In the genomic region with DNA sequence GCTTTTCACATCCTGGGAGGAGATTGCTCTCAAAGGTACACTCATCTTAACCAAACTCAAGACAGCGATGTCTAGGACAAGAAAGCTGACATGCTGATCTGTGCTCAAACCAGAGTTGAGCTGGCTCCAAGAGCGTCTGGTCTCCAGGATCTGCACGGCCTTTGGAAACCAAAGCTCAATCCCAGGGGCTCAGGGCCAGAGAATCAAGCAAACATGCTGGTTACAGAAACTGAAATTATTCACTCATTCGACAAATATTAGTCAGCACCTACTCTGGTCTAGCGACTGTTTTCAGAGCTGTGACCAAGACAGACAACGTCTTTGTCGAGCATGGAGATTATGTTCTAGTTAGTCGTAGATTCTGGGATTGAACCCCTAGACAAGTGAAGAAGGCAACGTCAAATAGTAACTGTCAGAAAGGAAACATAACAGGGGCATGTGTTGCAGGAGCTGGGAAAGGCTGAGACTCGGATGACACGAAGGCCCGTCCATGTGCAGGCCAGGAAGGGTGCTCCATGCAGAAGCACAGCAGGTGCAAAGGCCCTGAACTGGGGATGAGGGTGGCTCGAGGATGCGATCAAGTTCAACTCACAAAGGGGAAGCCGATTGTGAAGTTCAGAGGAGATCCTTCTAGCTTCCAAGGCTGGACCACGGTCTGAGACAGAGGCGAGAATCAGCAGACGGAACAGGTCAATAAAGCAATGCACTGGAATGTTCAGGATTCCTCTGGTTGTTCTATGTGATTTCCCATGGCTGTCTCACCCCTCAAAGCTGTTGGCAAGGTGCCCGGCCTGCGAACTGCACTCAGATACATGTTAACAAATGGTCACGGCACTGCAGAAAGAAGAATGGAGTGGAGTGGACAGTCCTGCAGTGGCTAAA, we compare ENCODE assay signal across 22 cellular contexts. TPM values are rescaled to one million over a fixed set of nuclear protein-coding genes. Genes with fewer than 3 reads are reported as not detected.
DNase-seq lines count a peak whose midpoint lies in the region; ATAC-seq, FAIRE-seq and TF ChIP-seq lines count a peak whose summit lies in the region.
"Had no signal": no experiment of that assay in that cellular context is flagged by ENCODE, and none has a peak within 500 bp of the region (broad histone marks: within the 10 kb centered on the region; RNA-seq: fewer than 3 reads in every experiment).

No MANE protein-coding gene starts in this region.

- H3K36me3 Mint-ChIP-seq in activated T-helper 17 cell treated with anti-CD3 and anti-CD28 coated beads, Interleukin-2, amount 50 U/mL, for 72 hours (ENCODE audit: low read depth), result no peaks in the 10 kb centered on the region
- H3K36me3 Mint-ChIP-seq in activated naive CD8-positive, alpha-beta T cell treated with anti-CD3 and anti-CD28 coated beads, Interleukin-2, amount 50 U/mL, for 24 hours (ENCODE audit: low read depth), result no peaks in the 10 kb centered on the region
- H3K36me3 Mint-ChIP-seq: activated CD8-positive, alpha-beta memory T cell treated with anti-CD3 and anti-CD28 coated beads, Interleukin-2, amount 10 ng/mL, durations not matched to agents 7 days and 5 days; activated naive CD4-positive, alpha-beta T cell treated with anti-CD3 and anti-CD28 coated beads, Interleukin-2, amount 50 U/mL, for 72 hours; CD14-positive monocyte; naive thymus-derived CD4-positive, alpha-beta T cell; stimulated activated memory B cell treated with anti-CD40 and anti-IgM and Interleukin-4, amounts not matched to agents 10 μg/mL and 1 μg/mL and 100 μg/mL, for 72 hours had no signal

- peaks cover 3 to 21% of the 10 kb centered on the region in 2 donors for H3K4me1 ChIP-seq in kidney (ENCODE audit: control insufficient read depth in 1 of 2, insufficient read depth in 1 of 2, low read depth in 1 of 2, low read length in 2 of 2)
- peaks cover 7 to 47% (median 40%) of the 10 kb centered on the region in 5 donors for H3K4me1 ChIP-seq in subcutaneous abdominal adipose tissue (ENCODE audit: control insufficient read depth in 5 of 5, insufficient read depth in 5 of 5, low read length in 5 of 5)
- H3K4me1 ChIP-seq in esophagus muscularis mucosa, result peaks cover 0 to 33% (median 13%) of the 10 kb centered on the region in 4 donors
- H3K4me1 ChIP-seq: heart left ventricle had no signal

- H3K9ac ChIP-seq in kidney (ENCODE audit: low read length in 2 of 2), result no peak overlapping the region
- H3K9ac ChIP-seq in subcutaneous abdominal adipose tissue (ENCODE audit: low read length in 5 of 5), result no peak overlapping the region

- H3K4me1 Mint-ChIP-seq in activated T-helper 17 cell treated with anti-CD3 and anti-CD28 coated beads, Interleukin-2, amount 50 U/mL, for 72 hours, result no peaks in the 10 kb centered on the region
- peaks cover 25% of the 10 kb centered on the region for H3K4me1 Mint-ChIP-seq in activated naive CD8-positive, alpha-beta T cell treated with anti-CD3 and anti-CD28 coated beads, Interleukin-2, amount 50 U/mL, for 24 hours
- H3K4me1 Mint-ChIP-seq: activated CD8-positive, alpha-beta memory T cell treated with anti-CD3 and anti-CD28 coated beads, Interleukin-2, amount 10 ng/mL, durations not matched to agents 7 days and 5 days; CD14-positive monocyte; stimulated activated memory B cell treated with anti-CD40 and anti-IgM and Interleukin-4, amounts not matched to agents 10 μg/mL and 1 μg/mL and 100 μg/mL, for 72 hours had no signal

- H3K27ac Mint-ChIP-seq in activated T-helper 17 cell treated with anti-CD3 and anti-CD28 coated beads, Interleukin-2, amount 50 U/mL, for 72 hours, result no peak overlapping the region
- H3K27ac Mint-ChIP-seq in activated naive CD8-positive, alpha-beta T cell treated with anti-CD3 and anti-CD28 coated beads, Interleukin-2, amount 50 U/mL, for 24 hours, result no peak overlapping the region
- H3K27ac Mint-ChIP-seq: activated CD8-positive, alpha-beta memory T cell treated with anti-CD3 and anti-CD28 coated beads, Interleukin-2, amount 10 ng/mL, durations not matched to agents 7 days and 5 days; activated naive CD4-positive, alpha-beta T cell treated with anti-CD3 and anti-CD28 coated beads, Interleukin-2, amount 50 U/mL, for 72 hours; CD14-positive monocyte; naive thymus-derived CD4-positive, alpha-beta T cell; stimulated activated memory B cell treated with anti-CD40 and anti-IgM and Interleukin-4, amounts not matched to agents 10 μg/mL and 1 μg/mL and 100 μg/mL, for 72 hours; T-helper 2 cell treated with Interferon-gamma antibody and Interleukin-4, amounts not matched to agents 5 μg/mL and 100 μg/mL, for 36 hours had no signal

- H3K4me3 Mint-ChIP-seq in activated T-helper 17 cell treated with anti-CD3 and anti-CD28 coated beads, Interleukin-2, amount 50 U/mL, for 72 hours, result no peak overlapping the region
- H3K4me3 Mint-ChIP-seq in activated naive CD8-positive, alpha-beta T cell treated with anti-CD3 and anti-CD28 coated beads, Interleukin-2, amount 50 U/mL, for 24 hours, result no peak overlapping the region
- H3K4me3 Mint-ChIP-seq: activated CD8-positive, alpha-beta memory T cell treated with anti-CD3 and anti-CD28 coated beads, Interleukin-2, amount 10 ng/mL, durations not matched to agents 7 days and 5 days; CD14-positive monocyte; naive thymus-derived CD4-positive, alpha-beta T cell; stimulated activated memory B cell treated with anti-CD40 and anti-IgM and Interleukin-4, amounts not matched to agents 10 μg/mL and 1 μg/mL and 100 μg/mL, for 72 hours; T-helper 2 cell treated with Interferon-gamma antibody and Interleukin-4, amounts not matched to agents 5 μg/mL and 100 μg/mL, for 36 hours had no signal

- peak; percentile 90 for FAIRE-seq in HTR-8/SVneo (lab: Jason Lieb, UNC)
- FAIRE-seq in kidney (lab: Jason Lieb, UNC), result no peak

- H3K36me3 ChIP-seq in kidney (ENCODE audit: control insufficient read depth in 1 of 2, insufficient read depth in 2 of 2, low read length in 2 of 2), result no peaks in the 10 kb centered on the region
- H3K36me3 ChIP-seq in subcutaneous abdominal adipose tissue (ENCODE audit: control insufficient read depth in 5 of 5, insufficient read depth in 5 of 5, low read length in 5 of 5), result no peaks in the 10 kb centered on the region
- H3K36me3 ChIP-seq in esophagus muscularis mucosa, result no peaks in the 10 kb centered on the region
- H3K36me3 ChIP-seq: heart left ventricle, thoracic aorta had no signal

- H3K4me3 ChIP-seq in kidney (ENCODE audit: low read length in 2 of 2) (no peak overlapping the region), subcutaneous abdominal adipose tissue (ENCODE audit: low read depth in 1 of 5, low read length in 5 of 5) (no peak overlapping the region), esophagus muscularis mucosa (no peak overlapping the region)
- H3K4me3 ChIP-seq: heart left ventricle, thoracic aorta had no signal

- DNase-seq in HTR-8/SVneo (ENCODE audit: insufficient read length, low spot score), result no peak
- DNase-seq in kidney, result peak; percentile 85
- DNase-seq in activated naive CD8-positive, alpha-beta T cell treated with anti-CD3 and anti-CD28 coated beads, Interleukin-2, amount 50 U/mL, for 24 hours, result no peak
- no peak for DNase-seq in esophagus muscularis mucosa (ENCODE audit: extremely low spot score)
- DNase-seq in germinal center (ENCODE audit: low spot score), result no peak
- DNase-seq: activated CD4-positive, alpha-beta T cell treated with anti-CD3 and anti-CD28 coated beads, Interleukin-2, amount 50 U/mL, for 1 hour; activated CD8-positive, alpha-beta memory T cell treated with anti-CD3 and anti-CD28 coated beads, Interleukin-2, amount 10 ng/mL, durations not matched to agents 7 days and 5 days; aorta; cerebellar nuclear complex; heart left ventricle; naive thymus-derived CD4-positive, alpha-beta T cell; NCI-H1417; NCI-H2081 treated with DMSO at 0.1 percent for 48 hours had no signal

- H3K9me3 ChIP-seq in kidney (ENCODE audit: control insufficient read depth in 1 of 2, low read length in 2 of 2) (no peaks in the 10 kb centered on the region), subcutaneous abdominal adipose tissue (ENCODE audit: control insufficient read depth in 5 of 5, low read length in 5 of 5) (no peaks in the 10 kb centered on the region), esophagus muscularis mucosa (no peaks in the 10 kb centered on the region)
- H3K9me3 ChIP-seq: heart left ventricle, thoracic aorta had no signal

- H3K27me3 ChIP-seq in subcutaneous abdominal adipose tissue (ENCODE audit: control insufficient read depth in 5 of 5, insufficient read depth in 4 of 5, low read length in 5 of 5) (no peaks in the 10 kb centered on the region), esophagus muscularis mucosa (peaks cover 0 to 7% (median 3%) of the 10 kb centered on the region in 4 donors)

- TF ChIP-seq EP300 in esophagus muscularis mucosa (IDR thresholded peaks at IDR 0.05), result no peak

- ATAC-seq in activated T-helper 17 cell treated with anti-CD3 and anti-CD28 coated beads, Interleukin-2, amount 50 U/mL, for 72 hours (replicated peaks), result peak; percentile 7
- ATAC-seq in activated naive CD8-positive, alpha-beta T cell treated with anti-CD3 and anti-CD28 coated beads, Interleukin-2, amount 50 U/mL, for 24 hours, result no peak
- ATAC-seq: activated CD8-positive, alpha-beta memory T cell treated with anti-CD3 and anti-CD28 coated beads, Interleukin-2, amount 10 ng/mL, durations not matched to agents 7 days and 5 days; heart left ventricle; naive thymus-derived CD4-positive, alpha-beta T cell; stimulated activated memory B cell treated with anti-CD40 and anti-IgM and Interleukin-4, amounts not matched to agents 10 μg/mL and 1 μg/mL and 100 μg/mL, for 72 hours had no signal

- H3K27ac ChIP-seq in kidney (ENCODE audit: low read depth in 2 of 2, low read length in 2 of 2), result no peak overlapping the region
- peak overlapping the region; percentile 18 for H3K27ac ChIP-seq in subcutaneous abdominal adipose tissue (ENCODE audit: low read depth, low read length)
- H3K27ac ChIP-seq in esophagus muscularis mucosa (replicated peaks in 1 of 4), result no peak overlapping the region
- H3K27ac ChIP-seq: heart left ventricle, thoracic aorta had no signal

- intact Hi-C loops in kidney (cut with DNase I) (no loop called here), esophagus muscularis mucosa (cut with DNase I) (no loop called here)

- TF ChIP-seq CTCF in kidney (IDR thresholded peaks at IDR 0.05; ENCODE audit: borderline replicate concordance, extremely low read depth, insufficient read depth) (no peak), esophagus muscularis mucosa (IDR thresholded peaks at IDR 0.05) (no peak)

- peaks cover 15% of the 10 kb centered on the region for H3K27me3 Mint-ChIP-seq in activated T-helper 17 cell treated with anti-CD3 and anti-CD28 coated beads, Interleukin-2, amount 50 U/mL, for 72 hours
- H3K27me3 Mint-ChIP-seq in activated naive CD8-positive, alpha-beta T cell treated with anti-CD3 and anti-CD28 coated beads, Interleukin-2, amount 50 U/mL, for 24 hours, result peaks cover 3% of the 10 kb centered on the region

- WGBS in esophagus muscularis mucosa, result 79% methylated on average over 21 of the region's 21 CpGs

- H3K9me3 Mint-ChIP-seq in activated T-helper 17 cell treated with anti-CD3 and anti-CD28 coated beads, Interleukin-2, amount 50 U/mL, for 72 hours, result no peaks in the 10 kb centered on the region
- H3K9me3 Mint-ChIP-seq in activated naive CD8-positive, alpha-beta T cell treated with anti-CD3 and anti-CD28 coated beads, Interleukin-2, amount 50 U/mL, for 24 hours, result no peaks in the 10 kb centered on the region
- H3K9me3 Mint-ChIP-seq: activated naive CD4-positive, alpha-beta T cell treated with anti-CD3 and anti-CD28 coated beads, Interleukin-2, amount 50 U/mL, for 72 hours; stimulated activated memory B cell treated with anti-CD40 and anti-IgM and Interleukin-4, amounts not matched to agents 10 μg/mL and 1 μg/mL and 100 μg/mL, for 72 hours; T-helper 2 cell treated with Interferon-gamma antibody and Interleukin-4, amounts not matched to agents 5 μg/mL and 100 μg/mL, for 36 hours had no signal

- no peak for TF ChIP-seq POLR2A in esophagus muscularis mucosa (IDR thresholded peaks at IDR 0.05; ENCODE audit: low read depth)

RNA-seq across cellular contexts. Expression of a gene that starts 12.5 kb away (rescaled TPM):
- total RNA-seq in activated T-helper 17 cell treated with anti-CD3 and anti-CD28 coated beads, Interleukin-2, amount 50 U/mL, for 72 hours, result not detected
- total RNA-seq in kidney (29.7 TPM), esophagus muscularis mucosa (under 1 TPM in 3 of 4 donors, not detected in 1; under 0.01 to 0.63 (median 0.06) TPM)
- polyA plus RNA-seq in kidney (ENCODE audit: insufficient read depth, low read depth, low replicate concordance), result 551 TPM
- total RNA-seq: activated CD8-positive, alpha-beta memory T cell treated with anti-CD3 and anti-CD28 coated beads, Interleukin-2, amount 10 ng/mL, durations not matched to agents 7 days and 5 days; activated naive CD4-positive, alpha-beta T cell treated with anti-CD3 and anti-CD28 coated beads, Interleukin-2, amount 50 U/mL, for 72 hours; MCF 10A; naive thymus-derived CD4-positive, alpha-beta T cell had no signal
- polyA plus RNA-seq: CD14-positive monocyte; naive thymus-derived CD4-positive, alpha-beta T cell had no signal

RNA-seq across cellular contexts. Expression of a gene that starts 23.5 kb away (rescaled TPM):
- not detected for total RNA-seq in activated T-helper 17 cell treated with anti-CD3 and anti-CD28 coated beads, Interleukin-2, amount 50 U/mL, for 72 hours
- total RNA-seq in kidney (not detected), esophagus muscularis mucosa (not detected)
- not detected for polyA plus RNA-seq in kidney (ENCODE audit: insufficient read depth, low read depth, low replicate concordance)
- total RNA-seq: activated CD8-positive, alpha-beta memory T cell treated with anti-CD3 and anti-CD28 coated beads, Interleukin-2, amount 10 ng/mL, durations not matched to agents 7 days and 5 days; activated naive CD4-positive, alpha-beta T cell treated with anti-CD3 and anti-CD28 coated beads, Interleukin-2, amount 50 U/mL, for 72 hours; aorta; heart left ventricle; MCF 10A; naive thymus-derived CD4-positive, alpha-beta T cell; NCI-H460; thoracic aorta had no signal
- polyA plus RNA-seq: aorta; CD14-positive monocyte; heart left ventricle; naive thymus-derived CD4-positive, alpha-beta T cell had no signal

Comparison
In these comparisons a context has a peak if more than half of its experiments do, and no peak if none do; other contexts are left out.
1. RNA of a gene that starts 12.5 kb away (total RNA-seq): 29.7 TPM in kidney (single experiment); under 0.01 to 0.63 TPM in esophagus muscularis mucosa and not detected in activated T-helper 17 cell treated with anti-CD3 and anti-CD28 coated beads, Interleukin-2, amount 50 U/mL, for 72 hours; every median in the first group is over 10 times any median in the second.